ENCODE assay signal across 21 cellular contexts in the genomic region with DNA sequence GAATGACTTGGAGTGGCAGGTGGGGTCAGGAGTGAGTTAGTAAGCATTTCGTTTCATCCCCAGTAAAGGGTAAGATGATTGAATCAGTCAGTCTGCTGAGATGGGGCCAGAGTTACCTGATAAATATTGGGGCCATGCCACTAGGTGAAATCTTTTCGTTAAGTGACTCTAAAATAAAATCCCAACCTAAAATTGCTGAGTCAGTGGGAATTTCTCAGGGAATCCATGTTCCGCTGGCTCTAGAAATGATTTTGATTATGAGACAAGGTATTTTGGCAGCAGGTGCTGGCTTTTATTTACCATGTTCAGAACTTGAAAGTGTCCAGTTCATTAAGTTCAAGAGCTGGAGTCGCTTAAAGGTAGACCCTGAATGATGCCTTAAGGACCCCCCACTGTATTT.
"Had no signal": no experiment of that assay in that cellular context is flagged by ENCODE, and none has a peak within 500 bp of the region (broad histone marks: within the 10 kb centered on the region; RNA-seq: fewer than 3 reads in every experiment).

No MANE protein-coding gene starts in this region.

- H3K27ac ChIP-seq: HL-60, KMS-11, PC-9, Peyer's patch, SJSA1, SK-N-MC had no signal

- H3K4me3 ChIP-seq: PC-9, Peyer's patch, SJSA1, SK-N-MC had no signal

- H3K9ac ChIP-seq: KMS-11 had no signal

- H3K27me3 ChIP-seq: Peyer's patch, SJSA1 had no signal

- H3K9me3 ChIP-seq: Peyer's patch, SJSA1 had no signal

- H3K4me2 ChIP-seq: KMS-11, PC-9 had no signal

- DNase-seq: Kasumi-1, MM.1S, NCI-H1092 treated with DMSO at 0.1 percent for 48 hours, NCI-H1436, NCI-H187, NCI-H2029, NCI-H2081 treated with DMSO at 0.1 percent for 48 hours, NCI-H2227 treated with DMSO at 0.1 percent for 48 hours, NCI-H524, NCI-H526 treated with DMSO at 0.1 percent for 48 hours, NCI-H748 treated with DMSO at 0.1 percent for 48 hours, OCI-M1, PC-9, Peyer's patch, SHP77 treated with DMSO at 0.1 percent for 48 hours had no signal

- H3K36me3 ChIP-seq: Peyer's patch, SJSA1 had no signal

- H3K4me1 ChIP-seq: SJSA1 had no signal

- FAIRE-seq: HTR-8/SVneo had no signal

- H2AFZ ChIP-seq: PC-9 had no signal

- ATAC-seq: Right ventricle myocardium inferior had no signal
